ENCODE assay signal across 24 cellular contexts in the genomic region with DNA sequence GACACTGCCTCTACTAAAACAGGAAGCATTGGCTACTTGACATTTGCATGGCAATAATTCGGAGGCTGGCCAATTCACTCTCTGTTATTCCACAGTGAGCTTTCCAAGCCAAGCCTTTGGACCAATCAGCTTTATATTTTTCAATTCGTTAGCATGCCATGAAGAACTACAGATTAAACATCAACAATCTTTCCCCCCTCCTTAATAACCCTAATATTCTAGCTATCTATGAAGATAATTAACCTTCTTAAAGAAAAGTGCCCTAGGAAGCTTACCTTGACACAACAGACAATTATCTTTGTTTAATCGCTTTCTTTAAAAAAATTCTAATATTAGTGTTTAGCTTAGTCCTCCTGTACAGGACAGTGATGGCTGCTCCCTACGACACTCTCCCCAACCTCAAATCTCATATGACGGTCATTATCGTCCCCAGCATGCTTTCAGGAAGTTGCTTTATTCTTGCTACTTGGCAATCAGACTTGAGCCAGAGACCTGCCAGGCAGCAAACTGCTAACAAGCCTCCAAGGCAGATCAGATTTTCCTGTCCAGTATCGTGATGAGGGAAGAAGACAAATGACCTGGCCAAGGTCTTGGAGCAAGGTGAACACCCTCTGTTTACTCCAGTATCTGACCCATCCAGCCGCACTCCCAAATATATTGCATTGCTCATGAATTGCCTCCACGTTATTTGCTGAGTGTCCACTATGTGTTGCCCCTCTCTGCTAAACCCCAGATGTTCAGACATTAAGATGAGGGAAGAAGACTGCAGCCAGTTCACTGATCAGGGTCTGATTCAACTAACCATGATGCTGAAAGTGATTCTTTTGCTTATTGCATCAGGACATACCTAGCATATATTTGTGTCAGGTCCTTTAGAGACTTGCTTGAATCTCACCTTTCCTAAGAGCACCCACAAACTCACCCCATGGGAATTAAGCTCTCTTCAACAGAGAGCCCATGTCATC.
"Had no signal": no experiment of that assay in that cellular context is flagged by ENCODE, and none has a peak within 500 bp of the region (broad histone marks: within the 10 kb centered on the region; RNA-seq: fewer than 3 reads in every experiment).

No MANE protein-coding gene starts in this region.

- H3K27ac ChIP-seq: colonic mucosa, dorsolateral prefrontal cortex, esophagus muscularis mucosa, hepatocyte, pancreas, right lobe of liver, skin epidermis, uterus had no signal

- H3K79me2 ChIP-seq: hepatocyte had no signal

- H3K27ac Mint-ChIP-seq: activated naive CD8-positive, alpha-beta T cell treated with anti-CD3 and anti-CD28 coated beads for 36 hours; activated T-helper 2 cell treated with anti-CD3 and anti-CD28 coated beads, Interferon-gamma antibody, Interleukin-2, Interleukin-4, amounts not matched to agents 10 μg/mL and 5 μg/mL and 100 μg/mL, durations not matched to agents 14 hours and 24 hours and 36 hours; stimulated activated effector memory CD8-positive, alpha-beta T cell treated with anti-CD3 and anti-CD28 coated beads, Interleukin-12 subunit alpha, Interleukin-12 subunit beta, amount 100 ng/mL, for 72 hours had no signal

- H3K4me2 ChIP-seq: hepatocyte had no signal

- H3K4me3 ChIP-seq: colonic mucosa, dorsolateral prefrontal cortex, esophagus muscularis mucosa, hepatocyte, pancreas, right lobe of liver, skin epidermis, uterus had no signal

- H3K36me3 ChIP-seq: colonic mucosa, esophagus muscularis mucosa, pancreas, right lobe of liver, uterus had no signal

- H2AFZ ChIP-seq: hepatocyte had no signal

- H3K36me3 Mint-ChIP-seq: activated naive CD8-positive, alpha-beta T cell treated with anti-CD3 and anti-CD28 coated beads for 36 hours; natural killer cell treated with Interleukin-12 subunit alpha and Interleukin-12 subunit beta and Interleukin-15 and Interleukin-18, amount 100 ng/mL, for 72 hours; stimulated activated effector memory CD8-positive, alpha-beta T cell treated with anti-CD3 and anti-CD28 coated beads, Interleukin-12 subunit alpha, Interleukin-12 subunit beta, amount 100 ng/mL, for 72 hours had no signal

- H3K4me3 Mint-ChIP-seq: activated naive CD8-positive, alpha-beta T cell treated with anti-CD3 and anti-CD28 coated beads for 36 hours; activated T-cell treated with anti-CD3 and anti-CD28 coated beads, Interleukin-2, amount 50 U/mL, for 4 hours; effector memory CD8-positive, alpha-beta T cell; natural killer cell treated with Interleukin-12 subunit alpha and Interleukin-12 subunit beta and Interleukin-15 and Interleukin-18, amount 100 ng/mL, for 72 hours; stimulated activated effector memory CD8-positive, alpha-beta T cell treated with anti-CD3 and anti-CD28 coated beads, Interleukin-12 subunit alpha, Interleukin-12 subunit beta, amount 100 ng/mL, for 72 hours had no signal

- DNase-seq: activated CD4-positive, alpha-beta T cell treated with anti-CD3 and anti-CD28 coated beads, Interleukin-2, amount 50 U/mL, for 4 hours; activated CD8-positive, alpha-beta memory T cell treated with anti-CD3 and anti-CD28 coated beads for 24 hours; activated CD8-positive, alpha-beta memory T cell treated with anti-CD3 and anti-CD28 coated beads, Interleukin-2, amount 50 U/mL, for 4 hours; activated naive CD4-positive, alpha-beta T cell; activated naive CD8-positive, alpha-beta T cell treated with anti-CD3 and anti-CD28 coated beads for 36 hours; activated T-cell treated with anti-CD3 and anti-CD28 coated beads, Interleukin-2, amount 50 U/mL, for 4 hours; central memory CD4-positive, alpha-beta T cell; colonic mucosa; dorsolateral prefrontal cortex; effector memory CD8-positive, alpha-beta T cell; glutamatergic neuron; left cardiac atrium; midbrain; pancreas; right lobe of liver; stimulated activated CD4-positive, alpha-beta T cell treated with anti-CD3 and anti-CD28 coated beads, Interleukin-2, amount 100 ng/mL, for 24 hours; trophoblast cell; uterus had no signal

- H3K4me1 Mint-ChIP-seq: activated naive CD8-positive, alpha-beta T cell treated with anti-CD3 and anti-CD28 coated beads for 36 hours; stimulated activated effector memory CD8-positive, alpha-beta T cell treated with anti-CD3 and anti-CD28 coated beads, Interleukin-12 subunit alpha, Interleukin-12 subunit beta, amount 100 ng/mL, for 72 hours had no signal

- H3K4me1 ChIP-seq: colonic mucosa, pancreas, right lobe of liver, uterus had no signal

- ATAC-seq: activated T-cell treated with anti-CD3 and anti-CD28 coated beads, Interleukin-2, amount 50 U/mL, for 4 hours; effector memory CD8-positive, alpha-beta T cell; left cardiac atrium; natural killer cell treated with Interleukin-12 subunit alpha and Interleukin-12 subunit beta and Interleukin-15 and Interleukin-18, amount 100 ng/mL, for 72 hours; right lobe of liver; stimulated activated effector memory CD8-positive, alpha-beta T cell treated with anti-CD3 and anti-CD28 coated beads, Interleukin-12 subunit alpha, Interleukin-12 subunit beta, amount 100 ng/mL, for 72 hours had no signal

- H3K9me3 ChIP-seq: colonic mucosa, esophagus muscularis mucosa, pancreas, right lobe of liver, uterus had no signal

- H3K27me3 Mint-ChIP-seq: effector memory CD8-positive, alpha-beta T cell; natural killer cell treated with Interleukin-12 subunit alpha and Interleukin-12 subunit beta and Interleukin-15 and Interleukin-18, amount 100 ng/mL, for 72 hours had no signal

- H3K9me3 Mint-ChIP-seq: activated naive CD8-positive, alpha-beta T cell treated with anti-CD3 and anti-CD28 coated beads for 36 hours; activated T-cell treated with anti-CD3 and anti-CD28 coated beads, Interleukin-2, amount 50 U/mL, for 4 hours; activated T-helper 2 cell treated with anti-CD3 and anti-CD28 coated beads, Interferon-gamma antibody, Interleukin-2, Interleukin-4, amounts not matched to agents 10 μg/mL and 5 μg/mL and 100 μg/mL, durations not matched to agents 14 hours and 24 hours and 36 hours; effector memory CD8-positive, alpha-beta T cell; natural killer cell treated with Interleukin-12 subunit alpha and Interleukin-12 subunit beta and Interleukin-15 and Interleukin-18, amount 100 ng/mL, for 72 hours; stimulated activated effector memory CD8-positive, alpha-beta T cell treated with anti-CD3 and anti-CD28 coated beads, Interleukin-12 subunit alpha, Interleukin-12 subunit beta, amount 100 ng/mL, for 72 hours had no signal

- H3K27me3 ChIP-seq: colonic mucosa, esophagus muscularis mucosa, hepatocyte, pancreas, right lobe of liver, uterus had no signal
